Comparison of ENCODE assay signal across 18 cellular contexts in genomic region chr6:98871057-98871456, GRCh38. TPM values are rescaled to one million over a fixed set of nuclear protein-coding genes. Genes with fewer than 3 reads are reported as not detected.
DNase-seq lines count a peak whose midpoint lies in the region; ATAC-seq and TF ChIP-seq lines count a peak whose summit lies in the region.
"Had no signal": no experiment of that assay in that cellular context is flagged by ENCODE, and none has a peak within 500 bp of the region (broad histone marks: within the 10 kb centered on the region; RNA-seq: fewer than 3 reads in every experiment).

No MANE protein-coding gene starts in this region.

- H3K27ac ChIP-seq in ACC112 (ENCODE audit: low read depth, low read length) = peak overlapping the region; percentile 19; the same call in 1 of the 2 replicates
- no peak overlapping the region for H3K27ac ChIP-seq in HEK293 (ENCODE audit: extremely low read depth, low read depth, low read length)
- no peak overlapping the region for H3K27ac ChIP-seq in Karpas-422 (ENCODE audit: low read length)
- H3K27ac ChIP-seq: esophagus squamous epithelium had no signal

- H3K9me3 ChIP-seq in HEK293 (ENCODE audit: control insufficient read depth, insufficient read depth, low read depth, low read length) (no peaks in the 10 kb centered on the region), adipocyte (ENCODE audit: control insufficient read depth, low read length) (no peaks in the 10 kb centered on the region), Karpas-422 (ENCODE audit: low read length) (0 out of 2 replicates have a peak, but pooled peaks cover 3% of the 10 kb centered on the region)
- H3K9me3 ChIP-seq: esophagus squamous epithelium had no signal

- TF ChIP-seq CTCF in HEK293 (tag by site-specific recombination; IDR thresholded peaks at IDR 0.05) = no peak

- peaks cover 7% of the 10 kb centered on the region for H3K4me1 ChIP-seq in ACC112 (ENCODE audit: control insufficient read depth, insufficient read depth, low read length, unreplicated experiment)
- no peaks in the 10 kb centered on the region for H3K4me1 ChIP-seq in HEK293 (ENCODE audit: control insufficient read depth, insufficient read depth, low read length)
- peaks cover 7% of the 10 kb centered on the region for H3K4me1 ChIP-seq in adipocyte (ENCODE audit: control insufficient read depth, insufficient read depth, low read length)
- no peaks in the 10 kb centered on the region for H3K4me1 ChIP-seq in Karpas-422 (ENCODE audit: low read length)
- H3K4me1 ChIP-seq: esophagus squamous epithelium had no signal

- H3K4me3 ChIP-seq in ACC112 (ENCODE audit: low read depth, low read length) (no peak overlapping the region), HEK293 (ENCODE audit: low read depth, low read length) (no peak overlapping the region), adipocyte (ENCODE audit: low read length) (no peak overlapping the region), Karpas-422 (ENCODE audit: low read length) (no peak overlapping the region)
- H3K4me3 ChIP-seq: esophagus squamous epithelium had no signal

- CTCF ChIA-PET in HEK293 (lab: Yijun Ruan, JAX) = no interaction called here

- no peaks in the 10 kb centered on the region for H3K9me2 ChIP-seq in Karpas-422 (replicated peaks; ENCODE audit: insufficient read depth, low read length)

- DNase-seq in adipocyte (ENCODE audit: low read depth) (peak; percentile 73), fibroblast of peridontal ligament (ENCODE audit: extremely low read depth) (peak; percentile 73), activated gamma-delta T cell (lab: John Stamatoyannopoulos, UW) (no peak), Karpas-422 (no peak), HuH-7 (ENCODE audit: low spot score) (no peak)
- DNase-seq: activated CD8-positive, alpha-beta memory T cell treated with anti-CD3 and anti-CD28 coated beads, Interleukin-2, amount 50 U/mL, for 4 hours; cerebellar nuclear complex; esophagus squamous epithelium; NCI-H524 treated with DMSO at 0.1 percent for 48 hours; stimulated activated naive B cell treated with anti-CD40 and anti-IgM and Interleukin-4, amounts not matched to agents 10 μg/mL and 1 μg/mL and 100 μg/mL, for 72 hours had no signal

- H3K4me2 ChIP-seq in Karpas-422 (ENCODE audit: low read depth, low read length, poor library complexity, severe bottlenecking) = no peak overlapping the region

- H2AFZ ChIP-seq in ACC112 (ENCODE audit: low read length, unreplicated experiment) = no peak overlapping the region
- H2AFZ ChIP-seq in Karpas-422 (ENCODE audit: low read length) = no peak overlapping the region

- POLR2A ChIA-PET in HEK293 (lab: Yijun Ruan, JAX) = no interaction called here

- H3K79me2 ChIP-seq in ACC112 (ENCODE audit: control insufficient read depth, insufficient read depth, low read length, unreplicated experiment) (no peaks in the 10 kb centered on the region), Karpas-422 (ENCODE audit: low read length) (0 out of 2 replicates have a peak, but pooled peaks cover 3% of the 10 kb centered on the region)

- H3K27me3 ChIP-seq in ACC112 (ENCODE audit: insufficient read depth, low read length) (no peaks in the 10 kb centered on the region), adipocyte (replicated peaks; ENCODE audit: control insufficient read depth, insufficient read depth, low read length) (no peaks in the 10 kb centered on the region), Karpas-422 (ENCODE audit: low read length) (no peaks in the 10 kb centered on the region)
- H3K27me3 ChIP-seq: esophagus squamous epithelium had no signal

- no peaks in the 10 kb centered on the region for H4K20me1 ChIP-seq in Karpas-422 (ENCODE audit: insufficient read depth, low read depth, low read length)

- no peak for ATAC-seq in HG03469 (IDR thresholded peaks at IDR 0.05; ENCODE audit: unreplicated experiment)
- ATAC-seq: activated CD4-positive, CD25-positive, alpha-beta regulatory T cell treated with anti-CD3 and anti-CD28 coated beads, Interleukin-2, amount 50 U/mL, for 24 hours; activated naive CD4-positive, alpha-beta T cell treated with anti-CD3 and anti-CD28 coated beads, Interleukin-2, amount 50 U/mL, for 72 hours; sciatic nerve; stimulated activated naive B cell treated with anti-CD40 and anti-IgM and Interleukin-4, amounts not matched to agents 10 μg/mL and 1 μg/mL and 100 μg/mL, for 72 hours had no signal

- H3K9ac ChIP-seq in adipocyte (ENCODE audit: low read length) (no peak overlapping the region), Karpas-422 (ENCODE audit: low read length) (no peak overlapping the region)

- H3K36me3 ChIP-seq in ACC112 (ENCODE audit: insufficient read depth, low read length) (peaks cover 9% of the 10 kb centered on the region; the same call in 1 of the 2 replicates), HEK293 (ENCODE audit: control insufficient read depth in 2 of 2, insufficient read depth in 1 of 2, low read length in 2 of 2) (peaks cover 0 to 21% of the 10 kb centered on the region in 2 experiments; a peak in 2 of 3 replicates), adipocyte (ENCODE audit: control insufficient read depth, insufficient read depth, low read length, severe bottlenecking) (no peaks in the 10 kb centered on the region), Karpas-422 (ENCODE audit: insufficient read depth, low read length) (peaks cover 50% of the 10 kb centered on the region)

TF ChIP-seq in HEK293, 187 proteins besides CTCF, POLR2A, EP300 and RAD21:
- no peak for TF ChIP-seq KLF8 (tag by site-specific recombination; IDR thresholded peaks at IDR 0.05)
- TF ChIP-seq ZNF18 (tag by site-specific recombination; IDR thresholded peaks at IDR 0.05) = no peak
- TF ChIP-seq FEZF1 (tag by site-specific recombination; IDR thresholded peaks at IDR 0.05) = peak; percentile 70

RNA-seq across cellular contexts. Expression of gene POU3F2, which starts 36.7 kb away (rescaled TPM):
- not detected in 2 replicates for total RNA-seq in Karpas-422 (2014; rRNA removed; shearing (Covaris generic); ENCODE audit: low replicate concordance)
- total RNA-seq: activated naive CD4-positive, alpha-beta T cell treated with anti-CD3 and anti-CD28 coated beads, Interleukin-2, amount 50 U/mL, for 72 hours; esophagus squamous epithelium; lung microvascular endothelial cell; T-helper 1 cell treated with Interleukin-12 subunit alpha and Interleukin-12 subunit beta and Interleukin-4 antibody, amounts not matched to agents 30 ng/mL and 1 ng/mL, for 36 hours had no signal

Comparison
In these comparisons a context has a peak if more than half of its experiments do, and no peak if none do; other contexts are left out.
1. DNase-seq: peak in adipocyte (single experiment) and fibroblast of peridontal ligament (single experiment); none in activated gamma-delta T cell (single experiment), Karpas-422 (single experiment) and HuH-7 (single experiment).